Comparison of ENCODE assay signal across 8 cellular contexts in the genomic region with DNA sequence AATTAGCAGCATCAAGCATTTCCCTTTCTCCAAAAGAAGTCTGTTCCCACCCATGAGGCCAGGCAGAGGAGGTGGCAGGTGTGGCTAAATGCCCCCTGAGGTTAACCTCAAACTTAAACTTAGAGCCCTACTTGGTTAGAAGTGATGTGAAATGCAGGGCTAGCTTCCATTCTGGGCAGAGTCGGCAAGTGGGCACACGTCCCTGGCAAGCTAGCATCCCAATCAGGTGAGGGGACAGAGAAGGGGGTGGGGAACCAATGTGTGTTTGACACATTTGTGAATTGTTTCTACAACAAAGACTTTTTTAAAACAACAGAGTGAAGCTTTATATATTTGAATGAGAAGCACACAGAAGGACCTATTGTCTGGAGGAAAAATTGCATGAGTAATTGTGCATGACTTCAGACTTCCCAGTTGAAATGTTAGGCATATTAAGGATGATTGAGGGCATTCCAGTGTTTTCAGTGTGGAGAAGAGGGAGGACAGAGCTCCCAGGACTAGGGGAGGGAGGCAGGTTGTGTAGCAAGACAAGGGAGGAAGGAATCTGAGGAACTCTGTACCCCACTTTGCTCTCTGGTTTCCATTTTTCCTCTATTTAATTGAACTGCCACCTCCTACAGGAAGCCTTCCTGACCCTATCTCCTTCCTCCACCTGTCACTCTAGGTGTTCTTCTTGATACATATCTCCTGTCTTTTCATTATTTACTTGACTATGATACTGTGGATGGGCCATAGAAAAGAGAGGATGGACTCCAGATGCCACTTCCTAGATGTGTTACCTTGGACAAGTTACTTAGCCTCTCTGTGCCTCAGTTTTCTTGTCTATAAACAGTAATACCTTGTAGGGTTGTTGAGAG.
DNase-seq lines count a peak whose midpoint lies in the region; ATAC-seq and TF ChIP-seq lines count a peak whose summit lies in the region.

No MANE protein-coding gene starts in this region.

- TF ChIP-seq EP300 in ovary (IDR thresholded peaks at IDR 0.05): no peak

- intact Hi-C loops in ovary (cut with DNase I): no loop called here

- peak; percentile 65 for DNase-seq in EL
- no peak for DNase-seq in coronary artery (ENCODE audit: low spot score)
- DNase-seq in ovary: no peak
- DNase-seq in mucosa of gallbladder (ENCODE audit: low spot score): no peak
- no peak for DNase-seq in effector memory CD4-positive, alpha-beta T cell
- DNase-seq in NCI-H2029 treated with DMSO at 0.1 percent for 48 hours (lab: John Stamatoyannopoulos, UW): no peak

- ATAC-seq in HG03175 (IDR thresholded peaks at IDR 0.05; ENCODE audit: unreplicated experiment) (peak; percentile 34), HG02973 (IDR thresholded peaks at IDR 0.05; ENCODE audit: unreplicated experiment) (no peak)

- H3K27ac ChIP-seq in coronary artery (peak overlapping the region; percentile 68 to 93), ovary (peak overlapping the region; percentile 20 to 79)
- H3K27ac ChIP-seq in effector memory CD4-positive, alpha-beta T cell (ENCODE audit: insufficient read depth, low read length, poor library complexity, severe bottlenecking): no peak overlapping the region

- WGBS in ovary, 3 donors: 39 to 47% (median 43%) methylated on average over 2 of the region's 2 CpGs

- H3K27me3 ChIP-seq in ovary: no peaks in the 10 kb centered on the region
- no peaks in the 10 kb centered on the region for H3K27me3 ChIP-seq in effector memory CD4-positive, alpha-beta T cell (replicated peaks; ENCODE audit: control insufficient read depth, insufficient read depth, low read length, poor library complexity, severe bottlenecking)

- H3K9me3 ChIP-seq in ovary: no peaks in the 10 kb centered on the region
- H3K9me3 ChIP-seq in effector memory CD4-positive, alpha-beta T cell (ENCODE audit: control insufficient read depth, low read length): no peaks in the 10 kb centered on the region

- TF ChIP-seq CTCF in coronary artery (IDR thresholded peaks at IDR 0.05) (no peak), ovary (IDR thresholded peaks at IDR 0.05) (no peak)

- TF ChIP-seq POLR2A in ovary (IDR thresholded peaks at IDR 0.05): no peak

- peak overlapping the region; percentile 28 for H3K4me3 ChIP-seq in coronary artery
- no peak overlapping the region for H3K4me3 ChIP-seq in ovary
- no peak overlapping the region for H3K4me3 ChIP-seq in effector memory CD4-positive, alpha-beta T cell (ENCODE audit: insufficient read depth, low read depth, low read length, poor library complexity, severe bottlenecking)

- H3K4me1 ChIP-seq in ovary (ENCODE audit: insufficient read depth): peaks cover 31% of the 10 kb centered on the region
- H3K4me1 ChIP-seq in effector memory CD4-positive, alpha-beta T cell (ENCODE audit: control insufficient read depth, insufficient read depth, low read length, poor library complexity, severe bottlenecking): peaks cover 8% of the 10 kb centered on the region

- no peaks in the 10 kb centered on the region for H3K36me3 ChIP-seq in ovary
- H3K36me3 ChIP-seq in effector memory CD4-positive, alpha-beta T cell (ENCODE audit: control insufficient read depth, insufficient read depth, low read length): no peaks in the 10 kb centered on the region
